ENCODE assay signal across 8 cellular contexts in the genomic region with DNA sequence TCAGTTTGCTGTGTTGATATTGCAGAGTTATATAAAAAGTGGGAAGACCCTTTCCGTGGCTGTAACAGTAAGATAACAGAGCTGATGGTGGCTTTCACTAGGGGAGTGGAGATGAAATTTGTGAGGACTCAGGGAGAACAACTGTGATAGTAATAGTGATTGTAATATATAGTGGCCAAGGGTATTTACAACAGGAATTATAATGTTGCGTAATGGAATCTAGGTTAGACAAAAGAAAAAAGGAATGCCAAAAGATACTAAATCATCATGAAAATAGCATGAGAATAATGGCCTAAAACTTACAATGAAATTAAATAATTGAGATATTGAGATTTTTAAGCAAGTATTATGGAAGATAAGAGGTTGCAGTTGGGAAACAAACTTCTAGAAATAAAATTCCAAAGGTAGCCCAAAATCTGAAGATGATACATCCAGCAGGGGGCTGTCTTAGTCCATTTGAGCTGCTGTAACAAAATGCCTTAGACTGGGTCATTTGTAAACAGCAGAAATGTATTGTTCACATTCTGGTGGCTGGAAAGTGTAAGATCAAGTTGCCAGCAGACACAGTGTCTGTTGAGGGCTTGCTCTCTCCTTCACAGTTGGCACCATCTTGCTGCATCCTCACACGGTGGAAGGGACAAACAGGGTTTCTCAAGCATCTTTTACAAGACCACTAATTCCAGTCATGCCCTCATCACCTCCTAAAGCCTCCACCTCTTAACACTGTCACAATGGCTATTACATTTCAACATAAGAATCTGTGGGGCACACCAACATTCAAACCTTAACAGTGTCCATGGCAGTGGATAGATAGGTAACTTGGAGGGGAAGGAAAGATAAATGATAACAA.
DNase-seq lines count a peak whose midpoint lies in the region; ATAC-seq and TF ChIP-seq lines count a peak whose summit lies in the region.

No MANE protein-coding gene starts in this region.

- H3K27me3 ChIP-seq in Panc1 (ENCODE audit: control insufficient read depth, insufficient read depth, low read length) (no peaks in the 10 kb centered on the region), kidney epithelial cell (ENCODE audit: control insufficient read depth, insufficient read depth, low read length) (no peaks in the 10 kb centered on the region), tibial artery (no peaks in the 10 kb centered on the region)

- no peak overlapping the region for H3K27ac Mint-ChIP-seq in activated CD8-positive, alpha-beta T cell treated with anti-CD3 and anti-CD28 coated beads for 36 hours

- TF ChIP-seq CTCF in Panc1 (IDR thresholded peaks at IDR 0.05): peak; percentile 27
- peak; percentile 20 for TF ChIP-seq CTCF in kidney epithelial cell (IDR thresholded peaks at IDR 0.05; ENCODE audit: insufficient read depth, low read length, poor library complexity, severe bottlenecking)
- no peak for TF ChIP-seq CTCF in activated CD8-positive, alpha-beta T cell treated with anti-CD3 and anti-CD28 coated beads for 36 hours (IDR thresholded peaks at IDR 0.05)
- no peak for TF ChIP-seq CTCF in tibial artery (IDR thresholded peaks at IDR 0.05)

- no peaks in the 10 kb centered on the region for H3K36me3 Mint-ChIP-seq in activated CD8-positive, alpha-beta T cell treated with anti-CD3 and anti-CD28 coated beads for 36 hours (ENCODE audit: low read depth)

- DNase-seq in COR-L47 (lab: John Stamatoyannopoulos, UW): peak; percentile 76
- no peak for DNase-seq in Panc1 (ENCODE audit: low read depth, low spot score)
- no peak for DNase-seq in kidney epithelial cell (ENCODE audit: low read depth)
- DNase-seq in AG08396 (ENCODE audit: low spot score): no peak
- no peak for DNase-seq in activated CD8-positive, alpha-beta T cell treated with anti-CD3 and anti-CD28 coated beads for 36 hours
- no peak for DNase-seq in tibial artery

- POLR2A ChIA-PET in Panc1 (lab: Charles Lee): no interaction called here
- POLR2A ChIA-PET in activated CD8-positive, alpha-beta T cell treated with anti-CD3 and anti-CD28 coated beads for 36 hours (lab: Charles Lee): no interaction called here

- H3K4me3 ChIP-seq in Panc1 (ENCODE audit: low read depth in 2 of 2, low read length in 2 of 2): no peak overlapping the region
- no peak overlapping the region for H3K4me3 ChIP-seq in kidney epithelial cell (ENCODE audit: low read depth, low read length)
- H3K4me3 ChIP-seq in tibial artery: no peak overlapping the region

- no peaks in the 10 kb centered on the region for H3K4me1 Mint-ChIP-seq in activated CD8-positive, alpha-beta T cell treated with anti-CD3 and anti-CD28 coated beads for 36 hours (ENCODE audit: low read depth)

- H3K36me3 ChIP-seq in Panc1 (ENCODE audit: control insufficient read depth, insufficient read depth, low read length) (no peaks in the 10 kb centered on the region), kidney epithelial cell (ENCODE audit: control insufficient read depth, insufficient read depth, low read length) (no peaks in the 10 kb centered on the region), tibial artery (no peaks in the 10 kb centered on the region)

- no peaks in the 10 kb centered on the region for H3K27me3 Mint-ChIP-seq in activated CD8-positive, alpha-beta T cell treated with anti-CD3 and anti-CD28 coated beads for 36 hours

- H3K4me1 ChIP-seq in Panc1 (ENCODE audit: control insufficient read depth, insufficient read depth, low read length) (no peaks in the 10 kb centered on the region), tibial artery (no peaks in the 10 kb centered on the region)

- intact Hi-C loops in Panc1 (cut with micrococcal nuclease; ENCODE audit: unreplicated experiment) (loop anchor here (1.0 kb wide), 1 partner anchor 490 kb away; no protein-coding TSS in a partner anchor), tibial artery (cut with DNase I; ENCODE audit: low total_unique reads) (no loop called here)
- intact Hi-C loops in activated CD8-positive, alpha-beta T cell treated with anti-CD3 and anti-CD28 coated beads for 36 hours (cut with micrococcal nuclease): no loop called here

- H3K9me3 ChIP-seq in Panc1 (ENCODE audit: control insufficient read depth, insufficient read depth, low read depth, low read length): no peaks in the 10 kb centered on the region
- no peaks in the 10 kb centered on the region for H3K9me3 ChIP-seq in tibial artery

- CTCF ChIA-PET in Panc1 (lab: Charles Lee): no interaction called here
- CTCF ChIA-PET in activated CD8-positive, alpha-beta T cell treated with anti-CD3 and anti-CD28 coated beads for 36 hours (lab: Charles Lee): interaction anchor here (0.9 kb wide), 1 partner anchor 490 kb away, joined by 3 read pairs; no protein-coding TSS in a partner anchor

- peak; percentile 65 for ATAC-seq in GM19438 (IDR thresholded peaks at IDR 0.05; ENCODE audit: low read depth, unreplicated experiment)
- ATAC-seq in HG03442 (IDR thresholded peaks at IDR 0.05; ENCODE audit: unreplicated experiment): peak; percentile 66
- no peak for ATAC-seq in Panc1
- ATAC-seq in activated CD8-positive, alpha-beta T cell treated with anti-CD3 and anti-CD28 coated beads for 36 hours: no peak

- BruUV-seq in Panc1 (replicated peaks; lab: Mats Ljungman, UMichigan): no TSS peak

- H3K27ac ChIP-seq in Panc1 (ENCODE audit: low read length) (no peak overlapping the region), tibial artery (no peak overlapping the region)

- no peaks in the 10 kb centered on the region for H3K9me3 Mint-ChIP-seq in activated CD8-positive, alpha-beta T cell treated with anti-CD3 and anti-CD28 coated beads for 36 hours

- in situ Hi-C loops in Panc1 (cut with HindIII; ENCODE audit: low pct_unique_long_range_greater_than_20kb, low sequenced_read_pairs): no loop called here

- no peak overlapping the region for H3K4me3 Mint-ChIP-seq in activated CD8-positive, alpha-beta T cell treated with anti-CD3 and anti-CD28 coated beads for 36 hours

Comparison
In these comparisons a context has a peak if more than half of its experiments do, and no peak if none do; other contexts are left out.
1. ATAC-seq: peak in GM19438 (single experiment) and HG03442 (single experiment); none in Panc1 (single experiment) and activated CD8-positive, alpha-beta T cell treated with anti-CD3 and anti-CD28 coated beads for 36 hours (single experiment).
2. CTCF ChIP-seq: peak in Panc1 (single experiment) and kidney epithelial cell (single experiment); none in activated CD8-positive, alpha-beta T cell treated with anti-CD3 and anti-CD28 coated beads for 36 hours (single experiment) and tibial artery (0 of 2).